In genomic region chr20:24100370-24101011, GRCh38 we compare ENCODE assay signal across 8 cellular contexts.
DNase-seq lines count a peak whose midpoint lies in the region; ATAC-seq and TF ChIP-seq lines count a peak whose summit lies in the region.

No MANE protein-coding gene starts in this region.

- peak; percentile 48 for DNase-seq in NCI-H2196 (lab: John Stamatoyannopoulos, UW; ENCODE audit: unreplicated experiment)
- no peak for DNase-seq in NCI-H2196 treated with DMSO at 0.1 percent for 48 hours (lab: John Stamatoyannopoulos, UW; ENCODE audit: unreplicated experiment)
- peak; percentile 64 for DNase-seq in NCI-H2171 treated with DMSO at 0.1 percent for 48 hours (lab: John Stamatoyannopoulos, UW)
- DNase-seq in activated CD4-positive, alpha-beta T cell treated with anti-CD3 and anti-CD28 coated beads for 4 hours = peak; percentile 52 to 56
- DNase-seq in effector CD4-positive, alpha-beta T cell = peak; percentile 39
- no peak for DNase-seq in mesothelial cell of epicardium (ENCODE audit: low spot score in 2 of 2, unreplicated experiment in 2 of 2)
- peak; percentile 58 for DNase-seq in stimulated activated naive CD8-positive, alpha-beta T cell treated with anti-CD3 and anti-CD28 coated beads, Interleukin-15, Interleukin-2, amounts not matched to agents 100 U/mL and 50 U/mL, for 24 hours

- no peaks in the 10 kb centered on the region for H3K9me3 Mint-ChIP-seq in mesothelial cell of epicardium

- no peaks in the 10 kb centered on the region for H3K36me3 Mint-ChIP-seq in mesothelial cell of epicardium

- no peak overlapping the region for H3K27ac Mint-ChIP-seq in mesothelial cell of epicardium

- no peak overlapping the region for H3K4me3 Mint-ChIP-seq in mesothelial cell of epicardium

- peak; percentile 44 for TF ChIP-seq CTCF in mesothelial cell of epicardium (IDR thresholded peaks at IDR 0.05; ENCODE audit: unreplicated experiment)

- ATAC-seq in HG02852 (IDR thresholded peaks at IDR 0.05; ENCODE audit: unreplicated experiment) = peak; percentile 85
- ATAC-seq in stimulated activated naive CD8-positive, alpha-beta T cell treated with anti-CD3 and anti-CD28 coated beads, Interleukin-15, Interleukin-2, amounts not matched to agents 100 U/mL and 50 U/mL, for 24 hours = peak; percentile 79

- H3K27me3 Mint-ChIP-seq in mesothelial cell of epicardium (ENCODE audit: low read depth) = no peaks in the 10 kb centered on the region

- peaks cover 58% of the 10 kb centered on the region for H3K4me1 Mint-ChIP-seq in mesothelial cell of epicardium

Comparison
In these comparisons a context has a peak if more than half of its experiments do, and no peak if none do; other contexts are left out.
1. DNase-seq: peak in NCI-H2196 (single experiment), NCI-H2171 treated with DMSO at 0.1 percent for 48 hours (single experiment), activated CD4-positive, alpha-beta T cell treated with anti-CD3 and anti-CD28 coated beads for 4 hours (2 of 2), effector CD4-positive, alpha-beta T cell (single experiment) and stimulated activated naive CD8-positive, alpha-beta T cell treated with anti-CD3 and anti-CD28 coated beads, Interleukin-15, Interleukin-2, amounts not matched to agents 100 U/mL and 50 U/mL, for 24 hours (single experiment); none in NCI-H2196 treated with DMSO at 0.1 percent for 48 hours (single experiment) and mesothelial cell of epicardium (0 of 2).